In the genomic region with DNA sequence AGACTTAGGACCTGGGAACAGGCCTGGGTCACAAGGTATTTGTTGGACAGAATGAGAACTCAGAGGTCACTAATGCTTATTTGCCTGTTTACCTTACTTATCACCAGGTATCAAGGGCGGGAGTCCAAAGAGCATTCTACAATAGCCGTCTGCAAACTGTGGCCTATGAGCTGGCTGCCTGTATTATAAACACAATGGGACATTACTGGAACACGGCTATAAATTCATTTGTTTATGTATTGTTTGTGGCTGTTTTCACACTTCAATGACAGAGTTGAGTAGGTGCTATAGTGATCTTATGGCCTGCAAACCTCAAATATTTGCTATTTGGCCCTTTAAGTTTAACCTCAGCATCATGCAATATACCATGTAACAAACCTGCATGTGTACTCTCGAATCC, we compare ENCODE assay signal across 21 cellular contexts.
DNase-seq lines count a peak whose midpoint lies in the region; ATAC-seq and TF ChIP-seq lines count a peak whose summit lies in the region.
"Had no signal": no experiment of that assay in that cellular context is flagged by ENCODE, and none has a peak within 500 bp of the region (broad histone marks: within the 10 kb centered on the region; RNA-seq: fewer than 3 reads in every experiment).

No MANE protein-coding gene starts in this region.

- peaks cover 6% of the 10 kb centered on the region for H3K9me3 Mint-ChIP-seq in mesothelial cell of epicardium
- H3K9me3 Mint-ChIP-seq: CD8-positive, alpha-beta T cell; GM23338 had no signal

- H3K36me3 Mint-ChIP-seq in mesothelial cell of epicardium: no peaks in the 10 kb centered on the region
- H3K36me3 Mint-ChIP-seq: CD8-positive, alpha-beta T cell had no signal

- H3K4me1 Mint-ChIP-seq in mesothelial cell of epicardium: peaks cover 18% of the 10 kb centered on the region

- no peak for TF ChIP-seq POLR2A in transverse colon (IDR thresholded peaks at IDR 0.05)

- no peak overlapping the region for H3K27ac Mint-ChIP-seq in mesothelial cell of epicardium
- H3K27ac Mint-ChIP-seq: CD8-positive, alpha-beta T cell; GM23338 had no signal

- no peak overlapping the region for H3K27ac ChIP-seq in colonic mucosa
- no peak overlapping the region for H3K27ac ChIP-seq in transverse colon
- H3K27ac ChIP-seq: BLaER1, KMS-11, SJCRH30 had no signal

- H3K27me3 Mint-ChIP-seq in mesothelial cell of epicardium (ENCODE audit: low read depth): peaks cover 31% of the 10 kb centered on the region

- DNase-seq in NCI-H748 (lab: John Stamatoyannopoulos, UW; ENCODE audit: unreplicated experiment) (peak; percentile 43), NCI-H748 treated with DMSO at 0.1 percent for 48 hours (lab: John Stamatoyannopoulos, UW) (no peak), colonic mucosa (peak; percentile 42), mucosa of descending colon (peak in 1 of 3 donors; percentile 64), transverse colon (peak; percentile 39), mesothelial cell of epicardium (ENCODE audit: low spot score in 2 of 2, unreplicated experiment in 2 of 2) (no peak), cerebellar nuclear complex (lab: John Stamatoyannopoulos, UW) (no peak)
- DNase-seq: 8988T; CD8-positive, alpha-beta T cell; GDM1; NCI-H1092; NCI-H226; NCI-H69; PC-3; SJCRH30 had no signal

- TF ChIP-seq EP300 in transverse colon (IDR thresholded peaks at IDR 0.05; ENCODE audit: low read depth): no peak

- ATAC-seq in mucosa of descending colon (peak; percentile 82), GM21786 (IDR thresholded peaks at IDR 0.05; ENCODE audit: unreplicated experiment) (no peak)
- ATAC-seq: CD8-positive, alpha-beta T cell; GM12878; GM23338; HCT116; PC-3 had no signal

- no peak overlapping the region for H3K9ac ChIP-seq in colonic mucosa (ENCODE audit: low read depth in 2 of 2, low read length in 2 of 2)
- H3K9ac ChIP-seq: BLaER1, KMS-11 had no signal

- in situ Hi-C loops in transverse colon (cut with MboI; ENCODE audit: low pct_ligation_motif_present in 1 of 4, low pct_unique_long_range_greater_than_20kb in 1 of 4, low sequenced_read_pairs in 3 of 4): no loop called here

- H3K4me1 ChIP-seq in colonic mucosa: no peaks in the 10 kb centered on the region
- no peaks in the 10 kb centered on the region for H3K4me1 ChIP-seq in mucosa of descending colon (ENCODE audit: low read depth)
- peaks cover 0 to 11% (median 3%) of the 10 kb centered on the region in 4 donors for H3K4me1 ChIP-seq in transverse colon

- intact Hi-C loops in colonic mucosa (cut with DNase I): no loop called here
- intact Hi-C loops in mucosa of descending colon (cut with DNase I, micrococcal nuclease): no loop called here
- intact Hi-C loops in transverse colon (cut with DNase I; ENCODE audit: low total_unique reads): no loop called here

- TF ChIP-seq CTCF in colonic mucosa (IDR thresholded peaks at IDR 0.05): no peak
- TF ChIP-seq CTCF in mucosa of descending colon (IDR thresholded peaks at IDR 0.05): no peak
- TF ChIP-seq CTCF in transverse colon (IDR thresholded peaks at IDR 0.05): no peak
- no peak for TF ChIP-seq CTCF in mesothelial cell of epicardium (IDR thresholded peaks at IDR 0.05; ENCODE audit: unreplicated experiment)

- no peak overlapping the region for H3K4me3 ChIP-seq in colonic mucosa
- no peak overlapping the region for H3K4me3 ChIP-seq in mucosa of descending colon
- no peak overlapping the region for H3K4me3 ChIP-seq in transverse colon
- H3K4me3 ChIP-seq: BLaER1, GM12878, GM23338, SJCRH30 had no signal

- H3K4me3 Mint-ChIP-seq in mesothelial cell of epicardium: no peak overlapping the region
- H3K4me3 Mint-ChIP-seq: CD8-positive, alpha-beta T cell; GM23338 had no signal

- 34% methylated on average over 4 of the region's 4 CpGs; no CpG with 5 or more reads in 1 of the 2 donors for WGBS in transverse colon (ENCODE audit: low coverage in 1 of 2), 2 donors

- H3K27me3 ChIP-seq in colonic mucosa: no peaks in the 10 kb centered on the region
- peaks cover 2% of the 10 kb centered on the region for H3K27me3 ChIP-seq in transverse colon
- H3K27me3 ChIP-seq: BLaER1, SJCRH30 had no signal

- H3K36me3 ChIP-seq in colonic mucosa (no peaks in the 10 kb centered on the region), mucosa of descending colon (ENCODE audit: low read depth) (no peaks in the 10 kb centered on the region), transverse colon (no peaks in the 10 kb centered on the region)
- H3K36me3 ChIP-seq: BLaER1, SJCRH30 had no signal

- H3K9me3 ChIP-seq in colonic mucosa (no peaks in the 10 kb centered on the region), mucosa of descending colon (no peaks in the 10 kb centered on the region), transverse colon (no peaks in the 10 kb centered on the region)
- H3K9me3 ChIP-seq: BLaER1 had no signal

Comparison
In these comparisons a context has a peak if more than half of its experiments do, and no peak if none do; other contexts are left out.
1. DNase-seq: peak in NCI-H748 (single experiment), colonic mucosa (single experiment) and transverse colon (single experiment); none in NCI-H748 treated with DMSO at 0.1 percent for 48 hours (single experiment), mesothelial cell of epicardium (0 of 2) and cerebellar nuclear complex (0 of 2).